ENCODE assay signal across 24 cellular contexts in the genomic region with DNA sequence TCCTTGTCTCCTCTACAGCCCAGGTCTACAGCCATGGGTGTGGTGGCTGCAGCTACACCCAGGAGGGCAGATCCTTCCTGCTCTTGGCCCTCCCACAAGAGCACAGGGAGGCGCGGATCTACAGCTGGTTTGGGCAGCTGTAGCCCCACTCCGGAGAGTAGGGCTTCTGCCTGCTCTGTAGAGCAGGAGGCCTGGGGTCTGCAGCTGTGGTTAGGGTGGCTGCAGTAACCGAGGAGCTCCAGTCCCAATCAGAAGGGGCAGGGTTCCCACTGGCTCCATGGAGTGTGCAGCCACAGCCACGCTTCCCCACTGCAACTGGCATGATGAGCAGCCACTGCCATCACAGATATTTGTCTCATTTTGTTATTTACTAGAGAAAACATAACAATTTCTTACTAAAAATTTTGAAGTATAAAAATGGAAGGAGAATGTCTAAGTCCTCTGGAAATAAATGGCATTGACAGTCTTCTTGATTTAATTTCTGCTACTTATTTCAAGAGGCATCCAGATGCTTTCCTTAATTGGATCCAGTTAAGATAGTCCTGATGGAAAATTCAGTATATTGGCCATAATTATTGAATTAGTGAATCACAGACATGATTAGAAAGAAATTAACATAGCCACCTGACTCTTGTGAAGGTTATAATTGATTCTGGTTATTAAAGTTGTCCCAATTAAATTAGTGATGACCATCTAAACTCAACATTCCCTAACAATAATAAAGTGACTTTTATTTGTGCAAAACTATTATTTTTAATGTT.
"Had no signal": no experiment of that assay in that cellular context is flagged by ENCODE, and none has a peak within 500 bp of the region (broad histone marks: within the 10 kb centered on the region; RNA-seq: fewer than 3 reads in every experiment).

No MANE protein-coding gene starts in this region.

- H3K4me1 ChIP-seq: SJCRH30 had no signal

- ATAC-seq: activated T-cell treated with anti-CD3 and anti-CD28 coated beads, Interleukin-2, amount 50 U/mL, for 72 hours; K562; Panc1; T-helper 17 cell had no signal

- H3K4me3 ChIP-seq: K562, SJCRH30 had no signal

- H3K4me1 Mint-ChIP-seq: activated B cell treated with CpG ODN at 0.5 μM for 24 hours; activated CD4-positive, alpha-beta T cell treated with anti-CD3 and anti-CD28 coated beads, Interleukin-2, amount 10 ng/mL, durations not matched to agents 7 days and 5 days; activated naive CD4-positive, alpha-beta T cell treated with anti-CD3 and anti-CD28 coated beads, Interleukin-2, amount 10 ng/mL, durations not matched to agents 7 days and 5 days; activated naive CD8-positive, alpha-beta T cell treated with anti-CD3 and anti-CD28 coated beads for 36 hours; T-helper 17 cell had no signal

- H3K27me3 ChIP-seq: SJCRH30 had no signal

- H3K9me3 ChIP-seq: SJCRH30 had no signal

- H3K4me3 Mint-ChIP-seq: activated B cell treated with CpG ODN at 0.5 μM for 24 hours; activated CD4-positive, alpha-beta memory T cell treated with anti-CD3 and anti-CD28 coated beads for 36 hours; activated CD4-positive, alpha-beta T cell treated with anti-CD3 and anti-CD28 coated beads, Interleukin-2, amount 10 ng/mL, durations not matched to agents 7 days and 5 days; activated naive CD4-positive, alpha-beta T cell treated with anti-CD3 and anti-CD28 coated beads, Interleukin-2, amount 10 ng/mL, durations not matched to agents 7 days and 5 days; activated naive CD8-positive, alpha-beta T cell treated with anti-CD3 and anti-CD28 coated beads for 36 hours; activated T-cell treated with anti-CD3 and anti-CD28 coated beads, Interleukin-2, amount 50 U/mL, for 72 hours; T-helper 17 cell had no signal

- H3K27ac ChIP-seq: RWPE1, SJCRH30 had no signal

- H3K36me3 ChIP-seq: SJCRH30 had no signal

- H3K36me3 Mint-ChIP-seq: activated CD4-positive, alpha-beta memory T cell treated with anti-CD3 and anti-CD28 coated beads for 36 hours; activated naive CD4-positive, alpha-beta T cell treated with anti-CD3 and anti-CD28 coated beads, Interleukin-2, amount 10 ng/mL, durations not matched to agents 7 days and 5 days; activated naive CD8-positive, alpha-beta T cell treated with anti-CD3 and anti-CD28 coated beads for 36 hours had no signal

- FAIRE-seq: K562 had no signal

- DNase-seq: activated B cell treated with CpG ODN at 0.5 μM for 24 hours; activated CD4-positive, alpha-beta memory T cell treated with anti-CD3 and anti-CD28 coated beads for 36 hours; activated CD4-positive, alpha-beta T cell treated with anti-CD3 and anti-CD28 coated beads, Interleukin-2, amount 10 ng/mL, durations not matched to agents 7 days and 5 days; activated gamma-delta T cell treated with Interleukin-2 at 50 U/mL for 16 hours; activated naive CD4-positive, alpha-beta T cell treated with anti-CD3 and anti-CD28 coated beads, Interleukin-2, amount 10 ng/mL, durations not matched to agents 7 days and 5 days; activated naive CD8-positive, alpha-beta T cell treated with anti-CD3 and anti-CD28 coated beads for 36 hours; activated T-cell treated with anti-CD3 and anti-CD28 coated beads, Interleukin-2, amount 50 U/mL, for 72 hours; Kasumi-1; NCI-H1105 treated with DMSO at 0.1 percent for 48 hours; NCI-H1436 treated with DMSO at 0.1 percent for 48 hours; NCI-H187; NCI-H2081; NCI-H510A treated with DMSO at 0.1 percent for 48 hours; NCI-H69; NK-92 treated with Interleukin-12 subunit alpha and Interleukin-12 subunit beta, amount 100 ng/mL, for 24 hours; OCI-M1; Right ventricle myocardium superior; SJCRH30; T-helper 17 cell; T-helper 9 cell had no signal

- H3K27ac Mint-ChIP-seq: activated B cell treated with CpG ODN at 0.5 μM for 24 hours; activated CD4-positive, alpha-beta memory T cell treated with anti-CD3 and anti-CD28 coated beads for 36 hours; activated CD4-positive, alpha-beta T cell treated with anti-CD3 and anti-CD28 coated beads, Interleukin-2, amount 10 ng/mL, durations not matched to agents 7 days and 5 days; activated naive CD4-positive, alpha-beta T cell treated with anti-CD3 and anti-CD28 coated beads, Interleukin-2, amount 10 ng/mL, durations not matched to agents 7 days and 5 days; activated naive CD8-positive, alpha-beta T cell treated with anti-CD3 and anti-CD28 coated beads for 36 hours; activated T-cell treated with anti-CD3 and anti-CD28 coated beads, Interleukin-2, amount 50 U/mL, for 72 hours; activated T-helper 2 cell treated with anti-CD3 and anti-CD28 coated beads, Interferon-gamma antibody, Interleukin-2, Interleukin-4, amounts not matched to agents 10 μg/mL and 5 μg/mL and 100 μg/mL, durations not matched to agents 14 hours and 24 hours and 36 hours; T-helper 17 cell had no signal

- H3K27me3 Mint-ChIP-seq: activated B cell treated with CpG ODN at 0.5 μM for 24 hours; activated CD4-positive, alpha-beta memory T cell treated with anti-CD3 and anti-CD28 coated beads for 36 hours; activated CD4-positive, alpha-beta T cell treated with anti-CD3 and anti-CD28 coated beads, Interleukin-2, amount 10 ng/mL, durations not matched to agents 7 days and 5 days; activated naive CD4-positive, alpha-beta T cell treated with anti-CD3 and anti-CD28 coated beads, Interleukin-2, amount 10 ng/mL, durations not matched to agents 7 days and 5 days; activated naive CD8-positive, alpha-beta T cell treated with anti-CD3 and anti-CD28 coated beads for 36 hours; T-helper 17 cell had no signal
